1 cellular context compared by ENCODE assay signal in genomic region chr3:49104427-49105291, GRCh38.
TF ChIP-seq lines count a peak whose summit lies in the region.

QARS1 (minus strand) TSS chr3:49104757; CDS start chr3:49104733, 24 bp downstream.

TF ChIP-seq in HepG2, 621 proteins besides CTCF, POLR2A, EP300 and RAD21 (continued from another document and continues in another):
- TF ChIP-seq ZNF343 (CRISPR knock-in tag; IDR thresholded peaks at IDR 0.05), result peak; percentile 63; the same call in 1 of the 2 replicates
- TF ChIP-seq DMAP1 (CRISPR knock-in tag; IDR thresholded peaks at IDR 0.05), result peak; percentile 95
- TF ChIP-seq ZFY (CRISPR knock-in tag; IDR thresholded peaks at IDR 0.05), result peak; percentile 94
- peak; percentile 81 for TF ChIP-seq SALL1 (CRISPR knock-in tag; IDR thresholded peaks at IDR 0.05)
- no peak; the same call in 1 of the 2 replicates for TF ChIP-seq ZNF678 (CRISPR knock-in tag; IDR thresholded peaks at IDR 0.05)
- TF ChIP-seq ZNF576 (CRISPR knock-in tag; IDR thresholded peaks at IDR 0.05), result no peak
- peak; percentile 58 for TF ChIP-seq ZNF407 (CRISPR knock-in tag; IDR thresholded peaks at IDR 0.05; ENCODE audit: not compliant biosample characterization)
- peak; percentile 90; the same call in 1 of the 2 replicates for TF ChIP-seq SIN3A (IDR thresholded peaks at IDR 0.05; ENCODE audit: borderline replicate concordance, low read depth, low read length)
- 0 out of 2 replicates have a peak, but pooled peaks have one; percentile 61 for TF ChIP-seq E2F5 (CRISPR knock-in tag; conservative IDR thresholded peaks at IDR 0.05)
- peak; percentile 76 for TF ChIP-seq AHR (CRISPR knock-in tag; IDR thresholded peaks at IDR 0.05)
- TF ChIP-seq ZNF614 (CRISPR knock-in tag; IDR thresholded peaks at IDR 0.05; ENCODE audit: borderline replicate concordance), result no peak
- TF ChIP-seq PPARG (CRISPR knock-in tag; conservative IDR thresholded peaks at IDR 0.05), result 0 out of 2 replicates have a peak, but pooled peaks have one; percentile 25
- TF ChIP-seq ZNF530 (CRISPR knock-in tag; IDR thresholded peaks at IDR 0.05; ENCODE audit: low read depth), result no peak
- TF ChIP-seq ARNT2 (CRISPR knock-in tag; IDR thresholded peaks at IDR 0.05; ENCODE audit: low read depth), result 0 out of 2 replicates have a peak, but pooled peaks have one; percentile 21
- 0 out of 2 replicates have a peak, but pooled peaks have one; percentile 69 for TF ChIP-seq ZNF44 (CRISPR knock-in tag; IDR thresholded peaks at IDR 0.05)
- TF ChIP-seq ZNF607 (CRISPR knock-in tag; IDR thresholded peaks at IDR 0.05; ENCODE audit: borderline replicate concordance), result peak; percentile 87
- no peak for TF ChIP-seq GATAD2A (CRISPR knock-in tag; IDR thresholded peaks at IDR 0.05)
- peak; percentile 69; the same call in 1 of the 2 replicates for TF ChIP-seq SRY (CRISPR knock-in tag; IDR thresholded peaks at IDR 0.05)
- peak; percentile 86 for TF ChIP-seq THAP11 (CRISPR knock-in tag; IDR thresholded peaks at IDR 0.05)
- peak; percentile 76; the same call in 1 of the 2 replicates for TF ChIP-seq CREBL2 (CRISPR knock-in tag; IDR thresholded peaks at IDR 0.05; ENCODE audit: borderline replicate concordance)
- TF ChIP-seq ZNF629 (CRISPR knock-in tag; conservative IDR thresholded peaks at IDR 0.05), result no peak
- 0 out of 2 replicates have a peak, but pooled peaks have one; percentile 35 for TF ChIP-seq ZNF792 (CRISPR knock-in tag; IDR thresholded peaks at IDR 0.05)
- no peak for TF ChIP-seq ZNF296 (CRISPR knock-in tag; conservative IDR thresholded peaks at IDR 0.05)
- TF ChIP-seq ZNF414 (CRISPR knock-in tag; IDR thresholded peaks at IDR 0.05), result peak; percentile 98
- no peak for TF ChIP-seq ETS1 (CRISPR knock-in tag; IDR thresholded peaks at IDR 0.05)
- peak; percentile 76; the same call in 1 of the 2 replicates for TF ChIP-seq ESRRA (CRISPR knock-in tag; IDR thresholded peaks at IDR 0.05; ENCODE audit: low read depth)
- TF ChIP-seq ZNF510 (CRISPR knock-in tag; IDR thresholded peaks at IDR 0.05; ENCODE audit: low read depth), result 0 out of 2 replicates have a peak, but pooled peaks have one; percentile 75
- 0 out of 2 replicates have a peak, but pooled peaks have one; percentile 66 for TF ChIP-seq HINFP (CRISPR knock-in tag; IDR thresholded peaks at IDR 0.05; ENCODE audit: low read depth)
- peak; percentile 24; the same call in 1 of the 2 replicates for TF ChIP-seq RFX5 (IDR thresholded peaks at IDR 0.05; ENCODE audit: low read depth, low read length)
- no peak for TF ChIP-seq CREB3 (CRISPR knock-in tag; IDR thresholded peaks at IDR 0.05)
- TF ChIP-seq GABPA (IDR thresholded peaks at IDR 0.05; ENCODE audit: low read depth, low read length), result peak; percentile 63
- TF ChIP-seq GABPA (CRISPR knock-in tag; IDR thresholded peaks at IDR 0.05; ENCODE audit: low read depth), result peak; percentile 94
- TF ChIP-seq SPEN (CRISPR knock-in tag; IDR thresholded peaks at IDR 0.05; ENCODE audit: low read depth), result peak; percentile 79; the same call in 1 of the 2 replicates
- peak; percentile 13; the same call in 1 of the 2 replicates for TF ChIP-seq FOXO1 (CRISPR knock-in tag; IDR thresholded peaks at IDR 0.05)
- peak; percentile 2 for TF ChIP-seq ASH2L (IDR thresholded peaks at IDR 0.05; ENCODE audit: insufficient read length, low read depth, low read length)
- TF ChIP-seq ZSCAN29 (CRISPR knock-in tag; conservative IDR thresholded peaks at IDR 0.05), result 0 out of 2 replicates have a peak, but pooled peaks have one; percentile 46
- peak; percentile 86 for TF ChIP-seq RBFOX2 (IDR thresholded peaks at IDR 0.05; ENCODE audit: low read depth, low read length)
- TF ChIP-seq ZNF777 (CRISPR knock-in tag; IDR thresholded peaks at IDR 0.05), result 0 out of 2 replicates have a peak, but pooled peaks have one; percentile 33
- no peak for TF ChIP-seq ZNF354B (CRISPR knock-in tag; IDR thresholded peaks at IDR 0.05)
- TF ChIP-seq FOXK1 (CRISPR knock-in tag; IDR thresholded peaks at IDR 0.05; ENCODE audit: borderline replicate concordance, low read depth), result peak; percentile 54; the same call in 1 of the 2 replicates
- TF ChIP-seq HNF1B (CRISPR knock-in tag; IDR thresholded peaks at IDR 0.05), result peak; percentile 81
- TF ChIP-seq CBX5 (CRISPR knock-in tag; IDR thresholded peaks at IDR 0.05; ENCODE audit: borderline replicate concordance), result no peak
- 0 out of 2 replicates have a peak, but pooled peaks have one; percentile 30 for TF ChIP-seq ZNF776 (CRISPR knock-in tag; IDR thresholded peaks at IDR 0.05)
- TF ChIP-seq DNMT3B (CRISPR knock-in tag; conservative IDR thresholded peaks at IDR 0.05), result peak; percentile 55; the same call in 1 of the 2 replicates
- TF ChIP-seq RBAK (CRISPR knock-in tag; IDR thresholded peaks at IDR 0.05), result no peak
- no peak; the same call in 1 of the 2 replicates for TF ChIP-seq ZNF580 (CRISPR knock-in tag; IDR thresholded peaks at IDR 0.05; ENCODE audit: borderline replicate concordance, low read depth)
- peak; percentile 65; the same call in 1 of the 2 replicates for TF ChIP-seq HOXA3 (CRISPR knock-in tag; IDR thresholded peaks at IDR 0.05)
